Comparison of ENCODE assay signal across 17 cellular contexts in genomic region chr5:178732281-178732680, GRCh38.
"Had no signal": no experiment of that assay in that cellular context is flagged by ENCODE, and none has a peak within 500 bp of the region (broad histone marks: within the 10 kb centered on the region; RNA-seq: fewer than 3 reads in every experiment).

No MANE protein-coding gene starts in this region.

- H3K27ac Mint-ChIP-seq: activated CD4-positive, alpha-beta T cell treated with anti-CD3 and anti-CD28 coated beads, Interleukin-2, amount 10 ng/mL, durations not matched to agents 7 days and 5 days; activated T-cell treated with anti-CD3 and anti-CD28 coated beads, Interleukin-2, amount 50 U/mL, for 72 hours; stimulated activated naive CD8-positive, alpha-beta T cell treated with anti-CD3 and anti-CD28 coated beads, Interleukin-15, Interleukin-2, amounts not matched to agents 100 ng/mL and 50 ng/mL, for 24 hours had no signal

- H3K4me3 Mint-ChIP-seq: activated CD4-positive, alpha-beta T cell treated with anti-CD3 and anti-CD28 coated beads, Interleukin-2, amount 10 ng/mL, durations not matched to agents 7 days and 5 days; stimulated activated naive CD8-positive, alpha-beta T cell treated with anti-CD3 and anti-CD28 coated beads, Interleukin-15, Interleukin-2, amounts not matched to agents 100 ng/mL and 50 ng/mL, for 24 hours had no signal

- DNase-seq: activated CD4-positive, alpha-beta T cell treated with anti-CD3 and anti-CD28 coated beads, Interleukin-2, amount 10 ng/mL, durations not matched to agents 7 days and 5 days; activated CD8-positive, alpha-beta memory T cell treated with anti-CD3 and anti-CD28 coated beads, Interleukin-2, amount 50 U/mL, for 48 hours; activated naive CD4-positive, alpha-beta T cell; activated T-cell treated with anti-CD3 and anti-CD28 coated beads, Interleukin-2, amount 50 U/mL, for 72 hours; erythroblast; gastrocnemius medialis; heart right ventricle; islet precursor cell; mucosa of descending colon; naive thymus-derived CD4-positive, alpha-beta T cell; psoas muscle; SW 1271; testis had no signal

- ATAC-seq: activated T-cell treated with anti-CD3 and anti-CD28 coated beads, Interleukin-2, amount 50 U/mL, for 72 hours; gastrocnemius medialis; heart right ventricle; left lobe of liver; mucosa of descending colon; naive thymus-derived CD4-positive, alpha-beta T cell; psoas muscle; sciatic nerve had no signal

- H3K27me3 Mint-ChIP-seq: activated CD4-positive, alpha-beta T cell treated with anti-CD3 and anti-CD28 coated beads, Interleukin-2, amount 10 ng/mL, durations not matched to agents 7 days and 5 days had no signal

- H3K27ac ChIP-seq: ascending aorta, gastrocnemius medialis, heart right ventricle, psoas muscle, testis had no signal
